21 cellular contexts compared by ENCODE assay signal in the genomic region with DNA sequence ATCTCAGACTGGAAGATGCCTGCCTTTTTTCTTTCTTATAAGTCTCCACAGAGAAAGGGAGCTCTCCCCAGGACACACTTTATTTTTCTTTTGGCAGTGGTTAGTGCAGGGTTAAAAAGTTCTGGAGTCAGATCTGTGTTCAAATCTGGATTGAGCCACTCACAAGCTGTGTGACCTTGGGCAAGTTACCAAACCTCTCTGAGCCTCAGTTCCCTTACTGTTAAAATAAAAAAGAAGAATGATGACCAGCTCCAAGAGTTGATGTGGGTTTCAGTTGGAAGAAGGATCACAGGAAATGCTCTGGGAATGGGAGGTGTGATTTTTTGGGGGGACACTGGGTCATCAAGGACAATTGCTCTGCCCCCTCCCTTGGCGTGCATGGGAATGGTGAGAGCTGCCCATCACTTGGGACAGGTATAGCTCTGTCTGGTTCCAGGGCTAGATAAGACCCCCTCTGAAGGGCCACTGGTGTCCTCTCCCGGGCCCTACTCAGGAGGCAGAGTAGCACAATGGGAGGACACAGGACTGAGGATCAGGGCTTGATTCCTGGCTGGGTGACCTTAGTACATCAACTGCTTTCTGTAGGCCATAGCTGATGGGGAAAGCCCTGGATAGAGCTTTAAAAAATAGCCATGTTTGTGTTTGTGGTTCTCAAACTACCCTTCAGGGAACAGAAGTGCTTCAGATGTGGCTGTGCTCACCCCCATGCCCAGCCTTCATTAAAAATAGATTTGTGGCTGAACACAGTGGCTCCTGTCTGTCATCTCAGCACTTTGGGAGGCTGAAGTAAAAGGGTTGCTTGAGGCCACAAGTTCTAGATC.
DNase-seq lines count a peak whose midpoint lies in the region; ATAC-seq, FAIRE-seq and TF ChIP-seq lines count a peak whose summit lies in the region.
"Had no signal": no experiment of that assay in that cellular context is flagged by ENCODE, and none has a peak within 500 bp of the region (broad histone marks: within the 10 kb centered on the region; RNA-seq: fewer than 3 reads in every experiment).

No MANE protein-coding gene starts in this region.

- H3K27me3 Mint-ChIP-seq in astrocyte (ENCODE audit: low read depth, unreplicated experiment), result no peaks in the 10 kb centered on the region
- H3K27me3 Mint-ChIP-seq: CD4-positive, CD25-positive, alpha-beta regulatory T cell had no signal

- peak; percentile 13 for FAIRE-seq in astrocyte (lab: Jason Lieb, UNC)
- FAIRE-seq in urothelium cell line (lab: Jason Lieb, UNC), result peak; percentile 48
- FAIRE-seq: GM12878, GM18507 had no signal

- TF ChIP-seq CTCF in cardiac muscle cell (IDR thresholded peaks at IDR 0.05; ENCODE audit: low read depth, low read length) (no peak), astrocyte (IDR thresholded peaks at IDR 0.05; ENCODE audit: insufficient read depth, low read depth, low read length) (no peak), BE2C (IDR thresholded peaks at IDR 0.05; ENCODE audit: low read depth, low read length) (no peak)

- H3K4me3 ChIP-seq in cardiac muscle cell, result no peak overlapping the region
- H3K4me3 ChIP-seq in astrocyte (ENCODE audit: insufficient read depth, low read depth, low read length), result no peak overlapping the region
- H3K4me3 ChIP-seq in BE2C (ENCODE audit: low read depth, low read length), result no peak overlapping the region
- H3K4me3 ChIP-seq: GM12878, MG63, Peyer's patch had no signal

- no peaks in the 10 kb centered on the region for H3K9me3 ChIP-seq in cardiac muscle cell (ENCODE audit: low read depth)
- H3K9me3 ChIP-seq in astrocyte (ENCODE audit: insufficient read depth, low read depth, low read length), result no peaks in the 10 kb centered on the region
- no peaks in the 10 kb centered on the region for H3K9me3 ChIP-seq in BE2C
- H3K9me3 ChIP-seq: MG63, Peyer's patch had no signal

- H2AFZ ChIP-seq in astrocyte (ENCODE audit: low read depth, low read length), result no peak overlapping the region

- ATAC-seq in left cardiac atrium, result no peak
- ATAC-seq: GM12878 had no signal

- intact Hi-C loops in left cardiac atrium (cut with DNase I), result no loop called here

- H3K27ac ChIP-seq in cardiac muscle cell (peak overlapping the region; percentile 95), astrocyte (ENCODE audit: low read depth, low read length) (peak overlapping the region; percentile 29)
- H3K27ac ChIP-seq: Peyer's patch had no signal

- DNase-seq in cardiac muscle cell (ENCODE audit: low read depth in 1 of 2, low spot score in 1 of 2), result no peak
- DNase-seq in left cardiac atrium, result no peak
- DNase-seq in astrocyte (ENCODE audit: low read depth), result no peak
- DNase-seq in myocyte (ENCODE audit: low read depth), result peak; percentile 90
- no peak for DNase-seq in urothelium cell line (ENCODE audit: low spot score)
- no peak for DNase-seq in stimulated activated CD4-positive, alpha-beta T cell treated with anti-CD3 and anti-CD28 coated beads, Interleukin-4, amount 100 ng/mL, for 4 hours
- DNase-seq in NCI-H748 (lab: John Stamatoyannopoulos, UW; ENCODE audit: unreplicated experiment), result no peak
- no peak for DNase-seq in BE2C
- DNase-seq: 8988T; Calu3; CD4-positive, CD25-positive, alpha-beta regulatory T cell; DMS79; HCEC 1CT; KG1; NCI-H1105 treated with DMSO at 0.1 percent for 48 hours; NCI-H1930; NCI-H2171 treated with DMSO at 0.1 percent for 48 hours; Peyer's patch had no signal

- H3K4me1 Mint-ChIP-seq in astrocyte (ENCODE audit: low read depth, unreplicated experiment), result peaks cover 36% of the 10 kb centered on the region
- H3K4me1 Mint-ChIP-seq: CD4-positive, CD25-positive, alpha-beta regulatory T cell had no signal

- H4K20me1 ChIP-seq in astrocyte (ENCODE audit: insufficient read depth, low read length), result no peaks in the 10 kb centered on the region

- no peaks in the 10 kb centered on the region for H3K27me3 ChIP-seq in cardiac muscle cell
- no peaks in the 10 kb centered on the region for H3K27me3 ChIP-seq in astrocyte (ENCODE audit: insufficient read depth, low read length)
- H3K27me3 ChIP-seq in BE2C, result no peaks in the 10 kb centered on the region
- H3K27me3 ChIP-seq: MG63, Peyer's patch had no signal

- H3K27ac Mint-ChIP-seq in astrocyte (ENCODE audit: unreplicated experiment), result peak overlapping the region; percentile 75
- H3K27ac Mint-ChIP-seq: CD4-positive, CD25-positive, alpha-beta regulatory T cell had no signal

- H3K36me3 ChIP-seq in cardiac muscle cell (no peaks in the 10 kb centered on the region), astrocyte (ENCODE audit: insufficient read depth, low read length) (no peaks in the 10 kb centered on the region), BE2C (no peaks in the 10 kb centered on the region)
- H3K36me3 ChIP-seq: MG63, Peyer's patch had no signal

- peaks cover 20% of the 10 kb centered on the region for H3K4me1 ChIP-seq in cardiac muscle cell (ENCODE audit: low read depth)
- peaks cover 23% of the 10 kb centered on the region for H3K4me1 ChIP-seq in astrocyte (ENCODE audit: insufficient read depth, low read length)
- no peaks in the 10 kb centered on the region for H3K4me1 ChIP-seq in BE2C
- H3K4me1 ChIP-seq: Peyer's patch had no signal

- no peak overlapping the region for H3K4me3 Mint-ChIP-seq in astrocyte (ENCODE audit: unreplicated experiment)

- no peaks in the 10 kb centered on the region for H3K36me3 Mint-ChIP-seq in astrocyte (ENCODE audit: low read depth, unreplicated experiment)

- H3K4me2 ChIP-seq in astrocyte (ENCODE audit: low read length), result no peak overlapping the region

- no peaks in the 10 kb centered on the region for H3K9me3 Mint-ChIP-seq in astrocyte (ENCODE audit: unreplicated experiment)

- H3K79me2 ChIP-seq in astrocyte (ENCODE audit: insufficient read depth, low read length), result no peaks in the 10 kb centered on the region

- H3K9ac ChIP-seq in astrocyte (ENCODE audit: low read length), result no peak overlapping the region
